Comparison of ENCODE assay signal across 8 cellular contexts in genomic region chr21:45551316-45551715, GRCh38. TPM values are rescaled to one million over a fixed set of nuclear protein-coding genes. Genes with fewer than 3 reads are reported as not detected.
DNase-seq lines count a peak whose midpoint lies in the region; ATAC-seq, FAIRE-seq and TF ChIP-seq lines count a peak whose summit lies in the region.

No MANE protein-coding gene starts in this region.

- H3K27ac ChIP-seq in HL-60 (replicated peaks) = peak overlapping the region; percentile 92

- H3K4me1 Mint-ChIP-seq in activated T-cell treated with anti-CD3 and anti-CD28 coated beads, Interleukin-2, amount 50 U/mL, for 4 hours (ENCODE audit: low read depth) = peaks cover 40% of the 10 kb centered on the region

- no peaks in the 10 kb centered on the region for H3K27me3 Mint-ChIP-seq in activated T-cell treated with anti-CD3 and anti-CD28 coated beads, Interleukin-2, amount 50 U/mL, for 4 hours (ENCODE audit: low read depth)

- H3K27me3 ChIP-seq in HL-60 (ENCODE audit: insufficient read depth, poor library complexity, severe bottlenecking) = no peaks in the 10 kb centered on the region

- H3K4me3 ChIP-seq in HL-60 (replicated peaks; ENCODE audit: insufficient read depth, low read length) = no peak overlapping the region

- no peak for TF ChIP-seq POLR2A in GM12891 (IDR thresholded peaks at IDR 0.05; ENCODE audit: low read depth, low read length)

- no peaks in the 10 kb centered on the region for H3K36me3 Mint-ChIP-seq in activated T-cell treated with anti-CD3 and anti-CD28 coated beads, Interleukin-2, amount 50 U/mL, for 4 hours (ENCODE audit: insufficient read depth)

- peak overlapping the region; percentile 78 for H3K4me3 Mint-ChIP-seq in activated T-cell treated with anti-CD3 and anti-CD28 coated beads, Interleukin-2, amount 50 U/mL, for 4 hours

- DNase-seq in AG08395 (ENCODE audit: low spot score) (peak; percentile 64), HL-60 (ENCODE audit: low read depth in 1 of 2, low spot score in 1 of 2) (peak in 1 of 2 experiments; percentile 47), left lobe of liver (ENCODE audit: low spot score) (no peak), GM12891 (ENCODE audit: insufficient read length, low spot score) (no peak), NCI-H510A treated with DMSO at 0.1 percent for 48 hours (lab: John Stamatoyannopoulos, UW) (no peak)
- peak; percentile 38 for DNase-seq in activated T-cell treated with anti-CD3 and anti-CD28 coated beads, Interleukin-2, amount 50 U/mL, for 4 hours

- no peak for TF ChIP-seq CTCF in HL-60 (IDR thresholded peaks at IDR 0.05; ENCODE audit: insufficient read depth, low read length)

- H3K9me3 Mint-ChIP-seq in activated T-cell treated with anti-CD3 and anti-CD28 coated beads, Interleukin-2, amount 50 U/mL, for 4 hours = no peaks in the 10 kb centered on the region

- ATAC-seq in activated T-cell treated with anti-CD3 and anti-CD28 coated beads, Interleukin-2, amount 50 U/mL, for 4 hours = peak; percentile 61 to 66
- ATAC-seq in GM21515 (IDR thresholded peaks at IDR 0.05; ENCODE audit: unreplicated experiment) = no peak
- no peak for ATAC-seq in left lobe of liver

- FAIRE-seq in islet of Langerhans (lab: Jason Lieb, UNC) = peak; percentile 33
- no peak for FAIRE-seq in GM12891 (lab: Jason Lieb, UNC)

TF ChIP-seq in GM12891, 5 proteins besides CTCF, POLR2A, EP300 and RAD21:
- TF ChIP-seq POLR2AphosphoS5 (IDR thresholded peaks at IDR 0.05; ENCODE audit: low read depth, low read length) = no peak
- TF ChIP-seq SPI1 (IDR thresholded peaks at IDR 0.05; ENCODE audit: low read depth, low read length) = no peak
- no peak for TF ChIP-seq POU2F2 (IDR thresholded peaks at IDR 0.05; ENCODE audit: low read depth, low read length)
- TF ChIP-seq TAF1 (IDR thresholded peaks at IDR 0.05; ENCODE audit: low read depth, low read length) = no peak
- no peak for TF ChIP-seq PAX5 (IDR thresholded peaks at IDR 0.05; ENCODE audit: insufficient read depth, low read length, severe bottlenecking)
TF ChIP-seq in GM12891: peak in this region for 0.

RNA-seq across cellular contexts. Expression of gene SLC19A1, which starts 9.1 kb away (rescaled TPM):
- total RNA-seq in activated T-cell treated with anti-CD3 and anti-CD28 coated beads, Interleukin-2, amount 50 U/mL, for 4 hours = 10 to 100 TPM; 69.0 to 94.9 (median 77.7) TPM
- total RNA-seq in left lobe of liver = 13.7 TPM
- polyA plus RNA-seq in GM12891 (2012; ENCODE audit: low read depth, missing spikeins) = 8.4 TPM

Comparison
In these comparisons a context has a peak if more than half of its experiments do, and no peak if none do; other contexts are left out.
1. DNase-seq: peak in AG08395 (single experiment) and activated T-cell treated with anti-CD3 and anti-CD28 coated beads, Interleukin-2, amount 50 U/mL, for 4 hours (single experiment); none in left lobe of liver (single experiment), GM12891 (single experiment) and NCI-H510A treated with DMSO at 0.1 percent for 48 hours (single experiment).
2. ATAC-seq: peak in activated T-cell treated with anti-CD3 and anti-CD28 coated beads, Interleukin-2, amount 50 U/mL, for 4 hours (2 of 2); none in GM21515 (single experiment) and left lobe of liver (single experiment).